In the genomic region with DNA sequence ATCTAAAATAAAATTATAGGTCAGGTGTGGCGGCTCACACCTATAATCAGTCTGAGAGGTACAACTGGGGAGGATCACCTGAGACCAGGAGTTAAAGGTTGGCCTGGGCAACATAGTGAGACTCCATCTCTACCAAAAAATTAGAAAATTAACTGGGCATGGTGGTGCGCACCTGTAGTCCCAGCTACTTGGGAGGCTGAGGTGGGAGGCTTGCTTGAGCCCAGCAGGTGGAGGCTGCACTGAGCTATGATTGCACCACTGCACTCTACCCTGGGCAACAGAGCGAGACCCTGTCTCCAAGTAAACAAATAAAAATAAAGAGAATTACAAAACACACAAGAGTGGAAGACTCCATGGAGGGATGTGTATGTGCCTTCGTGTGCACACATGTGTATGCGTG, we compare ENCODE assay signal across 22 cellular contexts.
"Had no signal": no experiment of that assay in that cellular context is flagged by ENCODE, and none has a peak within 500 bp of the region (broad histone marks: within the 10 kb centered on the region; RNA-seq: fewer than 3 reads in every experiment).

No MANE protein-coding gene starts in this region.

- H3K4me3 ChIP-seq: MG63, SJSA1, SK-N-MC had no signal

- DNase-seq: IMR-90, KG1, MG63, NCI-H1092, NCI-H1105 treated with DMSO at 0.1 percent for 48 hours, NCI-H1417 treated with DMSO at 0.1 percent for 48 hours, NCI-H146, NCI-H1694 treated with DMSO at 0.1 percent for 48 hours, NCI-H1930, NCI-H2081, NCI-H2107, NCI-H2227 treated with DMSO at 0.1 percent for 48 hours, NCI-H446, NCI-H510A, NCI-H524 treated with DMSO at 0.1 percent for 48 hours, NCI-H69, NCI-H774, RPMI8226, SIG-M5 had no signal

- H3K36me3 ChIP-seq: MG63, SJSA1 had no signal

- H3K27me3 ChIP-seq: MG63, SJSA1 had no signal

- H3K9me3 ChIP-seq: MG63, SJSA1 had no signal

- H3K27ac ChIP-seq: HL-60, SJSA1, SK-N-MC had no signal
